ENCODE assay signal across 16 cellular contexts in genomic region chr4:75598390-75598789, GRCh38. TPM values are rescaled to one million over a fixed set of nuclear protein-coding genes. Genes with fewer than 3 reads are reported as not detected.
A peak's percentile ranks its signal among the peaks of the same experiment; 100 is the strongest.
DNase-seq lines count a peak whose midpoint lies in the region; ATAC-seq and TF ChIP-seq lines count a peak whose summit lies in the region.
"Had no signal": no experiment of that assay in that cellular context is flagged by ENCODE, and none has a peak within 500 bp of the region (broad histone marks: within the 10 kb centered on the region; RNA-seq: fewer than 3 reads in every experiment).

No MANE protein-coding gene starts in this region.

- ATAC-seq in activated CD4-positive, CD25-positive, alpha-beta regulatory T cell treated with anti-CD3 and anti-CD28 coated beads, Interleukin-2, amount 50 U/mL, for 24 hours, result peak; percentile 58 to 79
- ATAC-seq in HG02981 (IDR thresholded peaks at IDR 0.05; ENCODE audit: unreplicated experiment), result no peak
- ATAC-seq: left colon; stimulated activated naive B cell treated with anti-CD40 and anti-IgM and Interleukin-4, amounts not matched to agents 10 μg/mL and 1 μg/mL and 100 μg/mL, for 72 hours; T-cell had no signal

- H3K4me2 ChIP-seq in hepatocyte (no peak overlapping the region), Karpas-422 (ENCODE audit: low read depth, low read length, poor library complexity, severe bottlenecking) (no peak overlapping the region)

- H3K9ac ChIP-seq in Karpas-422 (ENCODE audit: low read length), result no peak overlapping the region

- no peak for TF ChIP-seq POLR2A in NB4 (IDR thresholded peaks at IDR 0.05; ENCODE audit: extremely low read depth, insufficient read length)

- H3K79me2 ChIP-seq in hepatocyte, result no peaks in the 10 kb centered on the region
- H3K79me2 ChIP-seq in Karpas-422 (ENCODE audit: low read length), result no peaks in the 10 kb centered on the region

- no peak overlapping the region for H3K4me3 ChIP-seq in NB4 (ENCODE audit: low read depth, low read length)
- H3K4me3 ChIP-seq in cardiac fibroblast (replicated peaks in 1 of 2; ENCODE audit: low read depth in 2 of 2, low read length in 2 of 2), result no peak overlapping the region
- no peak overlapping the region for H3K4me3 ChIP-seq in skeletal muscle cell (ENCODE audit: low read depth, low read length)
- H3K4me3 ChIP-seq in hepatocyte, result no peak overlapping the region
- H3K4me3 ChIP-seq in Karpas-422 (ENCODE audit: low read length), result no peak overlapping the region

- TF ChIP-seq CTCF in NB4 (IDR thresholded peaks at IDR 0.05; ENCODE audit: low read depth, low read length), result no peak
- no peak for TF ChIP-seq CTCF in cardiac fibroblast (IDR thresholded peaks at IDR 0.05; ENCODE audit: low read depth, low read length)
- TF ChIP-seq CTCF in hepatocyte (IDR thresholded peaks at IDR 0.05; ENCODE audit: poor library complexity), result no peak

- no peaks in the 10 kb centered on the region for H4K20me1 ChIP-seq in hepatocyte (ENCODE audit: insufficient read depth, poor library complexity, severe bottlenecking)
- no peaks in the 10 kb centered on the region for H4K20me1 ChIP-seq in Karpas-422 (ENCODE audit: insufficient read depth, low read depth, low read length)

- no peaks in the 10 kb centered on the region for H3K9me2 ChIP-seq in hepatocyte (replicated peaks; ENCODE audit: insufficient read depth)
- H3K9me2 ChIP-seq in Karpas-422 (replicated peaks; ENCODE audit: insufficient read depth, low read length), result no peaks in the 10 kb centered on the region

- WGBS in hepatocyte (ENCODE audit: low lambda C conversion rate, missing lambda C conversion rate), result 72% methylated on average over 3 of the region's 3 CpGs

- H2AFZ ChIP-seq in hepatocyte, result no peak overlapping the region
- no peak overlapping the region for H2AFZ ChIP-seq in Karpas-422 (ENCODE audit: low read length)

- H3K36me3 ChIP-seq in hepatocyte (replicated peaks; ENCODE audit: insufficient read depth, low read depth) (no peaks in the 10 kb centered on the region), Karpas-422 (ENCODE audit: insufficient read depth, low read length) (no peaks in the 10 kb centered on the region)

- no peak overlapping the region for H3K27ac ChIP-seq in hepatocyte
- no peak overlapping the region for H3K27ac ChIP-seq in Karpas-422 (ENCODE audit: low read length)
- H3K27ac ChIP-seq: epithelial cell of prostate had no signal

- no peaks in the 10 kb centered on the region for H3K27me3 ChIP-seq in hepatocyte
- H3K27me3 ChIP-seq in Karpas-422 (ENCODE audit: low read length), result no peaks in the 10 kb centered on the region

- no peak for DNase-seq in activated CD4-positive, CD25-positive, alpha-beta regulatory T cell (lab: John Stamatoyannopoulos, UW)
- DNase-seq in NB4 (ENCODE audit: low read depth) (peak; percentile 18), cardiac fibroblast (ENCODE audit: low read depth in 2 of 2) (peak; percentile 44 to 62), skeletal muscle cell (ENCODE audit: low read depth) (peak; percentile 10), hepatocyte (ENCODE audit: low spot score) (no peak), Karpas-422 (no peak)
- DNase-seq: activated CD8-positive, alpha-beta memory T cell treated with anti-CD3 and anti-CD28 coated beads, Interleukin-2, amount 50 U/mL, for 48 hours; amygdala; GF-D8; left colon; NCI-H1048; stimulated activated naive B cell treated with anti-CD40 and anti-IgM and Interleukin-4, amounts not matched to agents 10 μg/mL and 1 μg/mL and 100 μg/mL, for 72 hours; T-cell had no signal

- H3K9me3 ChIP-seq in hepatocyte (ENCODE audit: low read depth) (no peaks in the 10 kb centered on the region), Karpas-422 (ENCODE audit: low read length) (no peaks in the 10 kb centered on the region)

- H3K4me1 ChIP-seq in hepatocyte (ENCODE audit: insufficient read depth) (no peaks in the 10 kb centered on the region), Karpas-422 (ENCODE audit: low read length) (no peaks in the 10 kb centered on the region)

RNA-seq across cellular contexts. Expression of gene CDKL2, which starts 31.9 kb away (rescaled TPM):
- total RNA-seq in hepatocyte, result 0.20 and 0.83 TPM in 2 replicates
- polyA plus RNA-seq in hepatocyte, result 0.64 and 1.9 TPM in 2 replicates
- 0.11 TPM in 1 of 2 replicates, not detected in the other for total RNA-seq in Karpas-422 (2014; rRNA removed; shearing (Covaris generic); ENCODE audit: low replicate concordance)

RNA-seq across cellular contexts. Expression of gene ODAPH, which starts 42.5 kb away (rescaled TPM):
- total RNA-seq in hepatocyte, result 0.48 and 0.60 TPM in 2 replicates
- polyA plus RNA-seq in hepatocyte, result 3.2 and 5.8 TPM in 2 replicates
- total RNA-seq in Karpas-422 (2014; rRNA removed; shearing (Covaris generic); ENCODE audit: low replicate concordance), result not detected in 2 replicates
- total RNA-seq: left colon had no signal

Comparison
In these comparisons a context has a peak if more than half of its experiments do, and no peak if none do; other contexts are left out.
1. DNase-seq: peak in NB4 (single experiment), cardiac fibroblast (2 of 2) and skeletal muscle cell (single experiment); none in activated CD4-positive, CD25-positive, alpha-beta regulatory T cell (0 of 4), hepatocyte (single experiment) and Karpas-422 (single experiment).